Comparison of ENCODE assay signal across 18 cellular contexts in genomic region chr3:4814904-4815574, GRCh38.
A peak's percentile ranks its signal among the peaks of the same experiment; 100 is the strongest.
DNase-seq lines count a peak whose midpoint lies in the region; ATAC-seq and TF ChIP-seq lines count a peak whose summit lies in the region.
"Had no signal": no experiment of that assay in that cellular context is flagged by ENCODE, and none has a peak within 500 bp of the region (broad histone marks: within the 10 kb centered on the region; RNA-seq: fewer than 3 reads in every experiment).

No MANE protein-coding gene starts in this region.

- DNase-seq in stimulated activated naive CD8-positive, alpha-beta T cell treated with anti-CD3 and anti-CD28 coated beads, Interleukin-15, amount 100 ng/mL, for 72 hours, result no peak
- no peak for DNase-seq in stimulated activated naive CD8-positive, alpha-beta T cell treated with anti-CD3 and anti-CD28 coated beads, Interleukin-15, Interleukin-2, amounts not matched to agents 100 U/mL and 50 U/mL, for 24 hours
- DNase-seq in endothelial cell (ENCODE audit: low spot score) (no peak), neural crest cell (ENCODE audit: low read depth, low spot score) (no peak), kidney tubule cell (ENCODE audit: low spot score) (no peak), UCSD-AML1 (lab: John Stamatoyannopoulos, UW; ENCODE audit: unreplicated experiment) (no peak), Ammon's horn (ENCODE audit: low spot score) (no peak), GM20000 (ENCODE audit: low spot score) (no peak)
- DNase-seq: activated CD4-positive, alpha-beta memory T cell treated with anti-CD3 and anti-CD28 coated beads, Interleukin-2, amount 10 ng/mL, durations not matched to agents 7 days and 5 days; Caco-2; effector CD8-positive, alpha-beta T cell; HFFc6; KG1; NCI-H1930; NCI-H446; NK-92 treated with Interleukin-12 subunit alpha and Interleukin-12 subunit beta, amount 100 ng/mL, for 24 hours; RPMI8226 had no signal

- H3K36me3 Mint-ChIP-seq in endothelial cell (ENCODE audit: low read depth, unreplicated experiment) (peaks cover 66% of the 10 kb centered on the region), neural crest cell (ENCODE audit: low read depth) (peaks cover 21% of the 10 kb centered on the region)

- TF ChIP-seq CTCF in endothelial cell (IDR thresholded peaks at IDR 0.05; ENCODE audit: unreplicated experiment) (no peak), neural crest cell (conservative IDR thresholded peaks at IDR 0.05) (no peak), GM20000 (IDR thresholded peaks at IDR 0.05; ENCODE audit: extremely low read depth, missing control alignments) (no peak)

- H3K9me3 Mint-ChIP-seq in stimulated activated naive CD8-positive, alpha-beta T cell treated with anti-CD3 and anti-CD28 coated beads, Interleukin-15, amount 100 ng/mL, for 72 hours, result peaks cover 0 to 10% of the 10 kb centered on the region in 2 donors
- H3K9me3 Mint-ChIP-seq in endothelial cell (ENCODE audit: unreplicated experiment), result peaks cover 8% of the 10 kb centered on the region
- H3K9me3 Mint-ChIP-seq in neural crest cell, result peaks cover 10% of the 10 kb centered on the region

- H3K27ac Mint-ChIP-seq in stimulated activated naive CD8-positive, alpha-beta T cell treated with anti-CD3 and anti-CD28 coated beads, Interleukin-15, amount 100 ng/mL, for 72 hours, result peak overlapping the region; percentile 1 to 51
- H3K27ac Mint-ChIP-seq in endothelial cell (ENCODE audit: unreplicated experiment), result peak overlapping the region; percentile 24
- H3K27ac Mint-ChIP-seq in neural crest cell (ENCODE audit: unreplicated experiment), result peak overlapping the region; percentile 8
- H3K27ac Mint-ChIP-seq: activated CD4-positive, alpha-beta memory T cell treated with anti-CD3 and anti-CD28 coated beads, Interleukin-2, amount 10 ng/mL, durations not matched to agents 7 days and 5 days; HFFc6 had no signal

- no peak for ATAC-seq in stimulated activated naive CD8-positive, alpha-beta T cell treated with anti-CD3 and anti-CD28 coated beads, Interleukin-15, amount 100 ng/mL, for 72 hours
- no peak for ATAC-seq in stimulated activated naive CD8-positive, alpha-beta T cell treated with anti-CD3 and anti-CD28 coated beads, Interleukin-15, Interleukin-2, amounts not matched to agents 100 U/mL and 50 U/mL, for 24 hours

- H3K4me3 Mint-ChIP-seq in stimulated activated naive CD8-positive, alpha-beta T cell treated with anti-CD3 and anti-CD28 coated beads, Interleukin-15, amount 100 ng/mL, for 72 hours, result peak overlapping the region in 1 of 2 donors; percentile 12
- H3K4me3 Mint-ChIP-seq in endothelial cell (ENCODE audit: unreplicated experiment), result peak overlapping the region; percentile 68
- no peak overlapping the region for H3K4me3 Mint-ChIP-seq in neural crest cell
- H3K4me3 Mint-ChIP-seq: activated CD4-positive, alpha-beta memory T cell treated with anti-CD3 and anti-CD28 coated beads, Interleukin-2, amount 10 ng/mL, durations not matched to agents 7 days and 5 days; HFFc6; stimulated activated naive CD8-positive, alpha-beta T cell treated with anti-CD3 and anti-CD28 coated beads, Interleukin-15, Interleukin-2, amounts not matched to agents 100 ng/mL and 50 ng/mL, for 24 hours had no signal

- H3K27me3 Mint-ChIP-seq in stimulated activated naive CD8-positive, alpha-beta T cell treated with anti-CD3 and anti-CD28 coated beads, Interleukin-15, amount 100 ng/mL, for 72 hours, result no peaks in the 10 kb centered on the region
- H3K27me3 Mint-ChIP-seq in endothelial cell (ENCODE audit: unreplicated experiment) (peaks cover 3% of the 10 kb centered on the region), neural crest cell (ENCODE audit: low read depth) (no peaks in the 10 kb centered on the region)
- H3K27me3 Mint-ChIP-seq: activated CD4-positive, alpha-beta memory T cell treated with anti-CD3 and anti-CD28 coated beads, Interleukin-2, amount 10 ng/mL, durations not matched to agents 7 days and 5 days; stimulated activated naive CD8-positive, alpha-beta T cell treated with anti-CD3 and anti-CD28 coated beads, Interleukin-15, Interleukin-2, amounts not matched to agents 100 ng/mL and 50 ng/mL, for 24 hours had no signal

- peaks cover 31% of the 10 kb centered on the region for H3K4me1 Mint-ChIP-seq in stimulated activated naive CD8-positive, alpha-beta T cell treated with anti-CD3 and anti-CD28 coated beads, Interleukin-15, amount 100 ng/mL, for 72 hours
- H3K4me1 Mint-ChIP-seq in endothelial cell (ENCODE audit: unreplicated experiment) (peaks cover 13% of the 10 kb centered on the region), neural crest cell (peaks cover 8% of the 10 kb centered on the region)
